Comparison of ENCODE assay signal across 20 cellular contexts in the genomic region with DNA sequence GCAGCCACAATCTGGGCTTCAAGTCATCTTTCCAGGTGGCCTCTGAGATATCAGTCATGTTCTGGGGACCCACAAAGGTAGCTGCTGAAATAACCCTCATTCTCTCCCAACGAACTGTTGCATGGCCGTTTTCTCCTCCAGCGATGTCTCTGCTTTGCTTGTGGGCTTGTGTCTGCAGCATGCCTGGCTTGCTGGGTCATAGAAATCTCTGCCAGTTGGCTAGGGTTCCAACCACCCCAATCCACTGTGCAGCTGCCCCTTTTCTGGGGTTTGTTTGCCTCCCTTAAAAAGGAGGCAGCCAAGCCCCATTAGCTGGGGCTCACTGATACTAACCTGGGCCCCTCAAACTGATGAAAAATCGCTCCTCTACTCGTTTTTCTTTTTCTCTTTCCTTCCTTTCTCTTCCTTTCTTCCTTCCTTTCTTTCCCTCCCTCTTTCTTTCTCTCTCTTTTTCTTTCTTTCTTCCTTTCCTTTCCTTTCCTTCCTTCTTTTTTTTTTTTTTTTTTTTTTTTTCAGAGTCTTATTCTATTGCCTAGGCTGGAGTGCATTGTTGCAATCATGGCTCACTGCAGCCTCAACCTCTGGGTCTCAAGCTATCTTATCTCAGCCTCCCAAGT.
"Had no signal": no experiment of that assay in that cellular context is flagged by ENCODE, and none has a peak within 500 bp of the region (broad histone marks: within the 10 kb centered on the region; RNA-seq: fewer than 3 reads in every experiment).

No MANE protein-coding gene starts in this region.

- DNase-seq: activated B cell treated with CpG ODN at 0.5 μM for 24 hours; activated CD4-positive, alpha-beta T cell treated with anti-CD3 and anti-CD28 coated beads, Interleukin-2, amount 50 U/mL, for 1 hour; activated CD8-positive, alpha-beta T cell treated with anti-CD3 and anti-CD28 coated beads for 36 hours; activated naive CD8-positive, alpha-beta T cell treated with anti-CD3 and anti-CD28 coated beads, Interleukin-2, amount 50 U/mL, for 24 hours; activated T-cell treated with anti-CD3 and anti-CD28 coated beads, Interleukin-2, amount 50 U/mL, for 48 hours; amygdala; body of pancreas; effector CD8-positive, alpha-beta T cell; esophagus squamous epithelium; foreskin melanocyte; glutamatergic neuron; left ventricle myocardium superior; midbrain; naive thymus-derived CD8-positive, alpha-beta T cell; right cardiac atrium; stimulated activated CD4-positive, alpha-beta T cell treated with anti-CD3 and anti-CD28 coated beads, Interleukin-2, amount 100 ng/mL, for 48 hours; stimulated activated naive CD4-positive, alpha-beta T cell treated with Interleukin-2 at 50 U/mL for 16 hours; T-helper 17 cell had no signal

- H3K9me3 ChIP-seq: body of pancreas, esophagus squamous epithelium, tibial nerve had no signal

- H3K36me3 ChIP-seq: esophagus squamous epithelium, tibial nerve had no signal

- H3K4me3 ChIP-seq: body of pancreas, esophagus squamous epithelium, tibial nerve had no signal

- H3K27ac ChIP-seq: body of pancreas, epithelial cell of prostate, esophagus squamous epithelium, tibial nerve had no signal

- H3K4me1 ChIP-seq: body of pancreas, esophagus squamous epithelium, tibial nerve had no signal

- ATAC-seq: activated CD8-positive, alpha-beta T cell treated with anti-CD3 and anti-CD28 coated beads for 36 hours; activated naive CD8-positive, alpha-beta T cell treated with anti-CD3 and anti-CD28 coated beads, Interleukin-2, amount 50 U/mL, for 24 hours; body of pancreas; left ventricle myocardium superior; naive thymus-derived CD8-positive, alpha-beta T cell; right cardiac atrium; T-helper 17 cell had no signal

- H3K27me3 ChIP-seq: body of pancreas, esophagus squamous epithelium, tibial nerve had no signal
